Comparison of ENCODE assay signal across 20 cellular contexts in the genomic region with DNA sequence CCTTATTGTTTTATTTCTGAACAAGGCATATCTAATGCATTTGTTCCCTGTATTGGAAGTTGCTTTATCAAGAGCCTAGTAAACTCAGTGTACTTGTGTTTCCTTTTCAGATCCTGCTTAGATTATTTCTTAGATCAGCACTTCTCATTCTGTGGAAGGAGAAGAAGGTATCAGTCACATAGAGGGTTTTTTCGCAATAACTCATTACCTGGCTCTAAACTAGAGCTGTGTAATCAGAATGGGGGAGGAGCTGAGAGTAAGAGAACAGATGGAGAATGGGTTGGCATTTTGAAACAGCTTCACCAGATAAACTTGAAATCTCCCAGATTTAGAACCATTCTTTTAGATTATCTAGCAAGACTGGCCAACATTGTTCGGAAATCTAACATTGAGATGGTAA. TPM values are rescaled to one million over a fixed set of nuclear protein-coding genes. Genes with fewer than 3 reads are reported as not detected.
DNase-seq lines count a peak whose midpoint lies in the region; ATAC-seq, FAIRE-seq and TF ChIP-seq lines count a peak whose summit lies in the region.
"Had no signal": no experiment of that assay in that cellular context is flagged by ENCODE, and none has a peak within 500 bp of the region (broad histone marks: within the 10 kb centered on the region; RNA-seq: fewer than 3 reads in every experiment).

No MANE protein-coding gene starts in this region.

- no peak for TF ChIP-seq EP300 in K562 (IDR thresholded peaks at IDR 0.05; ENCODE audit: low read length)

- H3K9me3 ChIP-seq in K562 (replicated peaks; ENCODE audit: control insufficient read depth, insufficient read depth, low read depth, low read length) (no peaks in the 10 kb centered on the region), endocrine pancreas (ENCODE audit: control insufficient read depth, low read length) (no peaks in the 10 kb centered on the region), muscle layer of colon (ENCODE audit: low read length) (no peaks in the 10 kb centered on the region)
- H3K9me3 ChIP-seq: Caco-2, prostate gland had no signal

- no peak overlapping the region for H2AFZ ChIP-seq in K562 (ENCODE audit: low read depth, low read length)

- TF ChIP-seq RAD21 in K562 (CRISPR knock-in tag; conservative IDR thresholded peaks at IDR 0.05 in 1 of 2, IDR thresholded peaks at IDR 0.05 in 1 of 2) = no peak

- no peak for DNase-seq in K562 (ENCODE audit: extremely low read depth in 1 of 4, low spot score in 3 of 4)
- no peak for DNase-seq in substantia nigra (lab: John Stamatoyannopoulos, UW)
- no peak for DNase-seq in iPS-NIHi7 (ENCODE audit: extremely low spot score)
- DNase-seq in putamen (ENCODE audit: low spot score) = no peak
- no peak for DNase-seq in GM19240 (ENCODE audit: insufficient read length, low spot score)
- DNase-seq: activated CD4-positive, alpha-beta memory T cell treated with anti-CD3 and anti-CD28 coated beads for 36 hours; activated T-cell treated with anti-CD3 and anti-CD28 coated beads for 4 hours; Caco-2; endodermal cell; head of caudate nucleus; KBM-7; naive thymus-derived CD8-positive, alpha-beta T cell; NCI-H1694; stimulated activated CD4-positive, alpha-beta T cell treated with anti-CD3 and anti-CD28 coated beads, Interleukin-4, amount 100 ng/mL, for 1 hour; stimulated activated naive CD8-positive, alpha-beta T cell treated with anti-CD3 and anti-CD28 coated beads, Interleukin-15, Interleukin-2, amounts not matched to agents 100 U/mL and 50 U/mL, for 24 hours; T-helper 17 cell had no signal

- TF ChIP-seq CTCF in K562 (IDR thresholded peaks at IDR 0.05 in 2 of 3, conservative IDR thresholded peaks at IDR 0.05 in 1 of 3; ENCODE audit: insufficient read depth in 2 of 3, low read depth in 1 of 3, low read length in 3 of 3) = no peak

- TF ChIP-seq POLR2A in K562 (conservative IDR thresholded peaks at IDR 0.05) = no peak

- BruUV-seq in K562 (replicated peaks; lab: Mats Ljungman, UMichigan) = no TSS peak

- POLR2A ChIA-PET in K562 (lab: Yijun Ruan, JAX) = interaction anchor here (0.7 to 8.3 kb wide), 7 partner anchors 10 to 188 kb away, joined by 3 to 77 read pairs (median 3); a partner anchor contains a TSS

- peaks cover 45% of the 10 kb centered on the region for H3K36me3 ChIP-seq in K562 (ENCODE audit: control insufficient read depth, insufficient read depth, low read length)
- no peaks in the 10 kb centered on the region for H3K36me3 ChIP-seq in endocrine pancreas (ENCODE audit: control insufficient read depth, insufficient read depth, low read length)
- H3K36me3 ChIP-seq in muscle layer of colon (ENCODE audit: insufficient read depth, low read length) = peaks cover 13% of the 10 kb centered on the region
- H3K36me3 ChIP-seq: prostate gland had no signal

- no peak overlapping the region for H3K4me3 ChIP-seq in K562
- peak overlapping the region; percentile 44 for H3K4me3 ChIP-seq in endocrine pancreas (ENCODE audit: control insufficient read depth, insufficient read depth, low read length)
- H3K4me3 ChIP-seq in muscle layer of colon (ENCODE audit: low read depth in 1 of 2, low read length in 2 of 2) = no peak overlapping the region
- H3K4me3 ChIP-seq: prostate gland had no signal

- H3K79me2 ChIP-seq in K562 (ENCODE audit: control insufficient read depth, insufficient read depth, low read length) = peaks cover 57% of the 10 kb centered on the region

- intact Hi-C loops in K562 (cut with micrococcal nuclease) = no loop called here

- CTCF ChIA-PET in K562 (lab: Yijun Ruan, JAX; ENCODE audit: low intra/inter-chr PET ratio) = no interaction called here

- H4K20me1 ChIP-seq in K562 (replicated peaks; ENCODE audit: control insufficient read depth, insufficient read depth, low read length) = peaks cover 9% of the 10 kb centered on the region

- H3K27me3 ChIP-seq in K562 (ENCODE audit: control insufficient read depth in 2 of 2, insufficient read depth in 2 of 2, low read length in 2 of 2) (no peaks in the 10 kb centered on the region), endocrine pancreas (ENCODE audit: control insufficient read depth, insufficient read depth, low read length) (no peaks in the 10 kb centered on the region), muscle layer of colon (ENCODE audit: control insufficient read depth in 1 of 2, insufficient read depth in 2 of 2, low read length in 2 of 2) (no peaks in the 10 kb centered on the region)

- in situ Hi-C loops in K562 (cut with MboI) = no loop called here

- H3K27ac ChIP-seq in K562 (ENCODE audit: extremely low read depth, low read depth, low read length) (no peak overlapping the region), muscle layer of colon (ENCODE audit: low read depth, low read length) (peak overlapping the region; percentile 48), substantia nigra (ENCODE audit: low read depth, low read length, poor library complexity, severe bottlenecking) (peak overlapping the region; percentile 15)
- H3K27ac ChIP-seq: prostate gland had no signal

- H3K4me1 ChIP-seq in K562 (replicated peaks in 1 of 2; ENCODE audit: control insufficient read depth in 2 of 2, insufficient read depth in 2 of 2, low read length in 2 of 2) (peaks cover 0 to 18% of the 10 kb centered on the region in 2 experiments; a peak in 3 of 5 replicates), endocrine pancreas (ENCODE audit: control insufficient read depth, insufficient read depth, low read length) (peaks cover 25% of the 10 kb centered on the region), muscle layer of colon (ENCODE audit: insufficient read depth, low read length) (peaks cover 70% of the 10 kb centered on the region)
- H3K4me1 ChIP-seq: Caco-2 had no signal

- H3K9me1 ChIP-seq in K562 (ENCODE audit: control insufficient read depth, insufficient read depth, low read length) = no peaks in the 10 kb centered on the region

- H3K9ac ChIP-seq in K562 (ENCODE audit: insufficient read depth in 1 of 2, low read depth in 2 of 2, low read length in 2 of 2) (no peak overlapping the region), endocrine pancreas (ENCODE audit: control insufficient read depth, insufficient read depth, low read length) (no peak overlapping the region), muscle layer of colon (ENCODE audit: low read length) (no peak overlapping the region)

- FAIRE-seq in K562 (lab: Jason Lieb, UNC) = no peak

- no peak overlapping the region for H3K4me2 ChIP-seq in K562 (ENCODE audit: insufficient read depth, low read length)

- no peak for ATAC-seq in K562
- ATAC-seq: naive thymus-derived CD8-positive, alpha-beta T cell; Panc1; stimulated activated naive CD8-positive, alpha-beta T cell treated with anti-CD3 and anti-CD28 coated beads, Interleukin-15, Interleukin-2, amounts not matched to agents 100 U/mL and 50 U/mL, for 24 hours; T-helper 17 cell had no signal

- WGBS in K562 (ENCODE audit: insufficient coverage, low coverage, missing lambda C conversion rate) = 86% methylated on average over 2 of the region's 2 CpGs

TF ChIP-seq in K562, 482 proteins besides CTCF, POLR2A, EP300 and RAD21:
- TF ChIP-seq DIDO1 (tag; IDR thresholded peaks at IDR 0.05; ENCODE audit: low read depth) (no peak), CEBPB (tag; IDR thresholded peaks at IDR 0.05) (peak; percentile 44; the same call in 1 of the 2 replicates)

RNA-seq across cellular contexts. Expression of a gene that starts 11.0 kb away (rescaled TPM):
- total RNA-seq in K562 (2011; cell fraction: chromatin; rRNA removed; ENCODE audit: low replicate concordance) = 86.0 and 94.1 TPM in 2 replicates
- total RNA-seq in K562 (2011; cell fraction: nucleolus; rRNA removed) = 41.9 and 46.3 TPM in 2 replicates
- 65.2 and 107 TPM in 2 replicates for total RNA-seq in K562 (2011; cell fraction: nucleoplasm; rRNA removed)
- total RNA-seq in K562 (2014; rRNA removed) (39.8 and 40.1 TPM in 2 replicates), K562 (2014; rRNA removed; fragmentation: Illumina TruSeq; extraction: Trizol) (44.5 and 49.8 TPM in 2 replicates), K562 (2015; rRNA removed; fragmentation: Illumina TruSeq; extraction: Trizol) (40.5 and 40.9 TPM in 2 replicates), K562 (2021) (75.5 and 84.9 TPM in 2 replicates)
- polyA plus RNA-seq in K562 (2011; rRNA removed) (96.4 and 118 TPM in 2 replicates), K562 (2014; fragmentation: Illumina TruSeq; extraction: Trizol) (75.5 and 83.7 TPM in 2 replicates), K562 (2014; fragmentation: Nextera tagmentation; extraction: Ambion mirVana) (10 to 100 TPM; 27.3 to 32.9 TPM), K562 (2014; rRNA removed) (53.4 and 56.3 TPM in 2 replicates)
- polyA plus RNA-seq in K562 (2011; cell fraction: cytosol; rRNA removed) = 57.9 and 73.1 TPM in 2 replicates
- 97.2 and 104 TPM in 2 replicates for polyA plus RNA-seq in K562 (2011; cell fraction: nucleus; rRNA removed)
- 84.4 and 103 TPM in 2 replicates for polyA plus RNA-seq in K562 (2012)
- polyA minus RNA-seq in K562 (2011; rRNA and poly(A)+ RNA removed) = 87.3 and 94.7 TPM in 2 replicates
- polyA minus RNA-seq in K562 (2011; cell fraction: cytosol; rRNA and poly(A)+ RNA removed) = 52.4 and 62.1 TPM in 2 replicates
- 32.6 and 50.8 TPM in 2 replicates for polyA minus RNA-seq in K562 (2011; cell fraction: nucleus; rRNA and poly(A)+ RNA removed)

RNA-seq across cellular contexts. Expression of a gene that starts 38.9 kb away (rescaled TPM):
- total RNA-seq in K562 (2011; cell fraction: chromatin; rRNA removed; ENCODE audit: low replicate concordance) = 216 and 291 TPM in 2 replicates
- total RNA-seq in K562 (2011; cell fraction: nucleolus; rRNA removed) = 159 and 160 TPM in 2 replicates
- 167 and 180 TPM in 2 replicates for total RNA-seq in K562 (2011; cell fraction: nucleoplasm; rRNA removed)
- total RNA-seq in K562 (2014; rRNA removed) = 34.2 and 40.1 TPM in 2 replicates
- total RNA-seq in K562 (2014; rRNA removed; fragmentation: Illumina TruSeq; extraction: Trizol) = 27.6 and 28.6 TPM in 2 replicates
- 29.0 and 30.6 TPM in 2 replicates for total RNA-seq in K562 (2015; rRNA removed; fragmentation: Illumina TruSeq; extraction: Trizol)
- total RNA-seq in K562 (2021) = 38.5 and 42.3 TPM in 2 replicates
- 32.6 and 32.8 TPM in 2 replicates for polyA plus RNA-seq in K562 (2011; rRNA removed)
- 20.9 and 23.7 TPM in 2 replicates for polyA plus RNA-seq in K562 (2011; cell fraction: cytosol; rRNA removed)
- 128 and 143 TPM in 2 replicates for polyA plus RNA-seq in K562 (2011; cell fraction: nucleus; rRNA removed)
- 23.1 and 25.5 TPM in 2 replicates for polyA plus RNA-seq in K562 (2012)
- polyA plus RNA-seq in K562 (2014; fragmentation: Illumina TruSeq; extraction: Trizol) = 30.6 and 32.2 TPM in 2 replicates
- polyA plus RNA-seq in K562 (2014; fragmentation: Nextera tagmentation; extraction: Ambion mirVana) = 10 to 100 TPM in 1 of 2 experiments, 1 to 10 TPM in 1; 9.9 to 10.5 TPM
- 30.4 and 32.0 TPM in 2 replicates for polyA plus RNA-seq in K562 (2014; rRNA removed)
- 51.3 and 51.8 TPM in 2 replicates for polyA minus RNA-seq in K562 (2011; rRNA and poly(A)+ RNA removed)
- polyA minus RNA-seq in K562 (2011; cell fraction: cytosol; rRNA and poly(A)+ RNA removed) = 16.5 and 21.1 TPM in 2 replicates
- 79.6 and 106 TPM in 2 replicates for polyA minus RNA-seq in K562 (2011; cell fraction: nucleus; rRNA and poly(A)+ RNA removed)
